Comparison of ENCODE assay signal across 28 cellular contexts in the genomic region with DNA sequence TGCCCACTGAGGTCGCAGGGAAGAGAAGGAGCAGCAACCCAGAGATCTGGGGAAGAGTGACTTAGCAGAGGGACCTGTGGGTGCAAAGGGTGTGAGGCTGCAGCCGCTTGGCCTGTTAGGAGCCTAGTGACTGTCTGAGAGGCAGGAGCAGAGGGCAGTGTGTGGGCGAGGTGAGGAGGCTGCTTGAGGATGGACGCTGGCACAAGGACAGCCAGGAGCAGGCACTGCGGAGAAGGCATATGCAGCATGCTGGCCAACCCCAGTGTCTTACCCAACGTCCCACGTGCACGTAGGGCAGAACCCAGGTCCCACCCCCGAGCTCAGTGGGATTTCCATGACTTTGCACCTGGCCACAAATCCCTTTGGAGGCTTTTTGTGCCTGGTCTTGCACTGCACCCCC. TPM values are rescaled to one million over a fixed set of nuclear protein-coding genes. Genes with fewer than 3 reads are reported as not detected.
"Had no signal": no experiment of that assay in that cellular context is flagged by ENCODE, and none has a peak within 500 bp of the region (broad histone marks: within the 10 kb centered on the region; RNA-seq: fewer than 3 reads in every experiment).

No MANE protein-coding gene starts in this region.

- H3K27me3 Mint-ChIP-seq: stimulated activated naive CD8-positive, alpha-beta T cell treated with anti-CD3 and anti-CD28 coated beads, Interleukin-15, amount 100 ng/mL, for 72 hours had no signal

- H3K4me3 Mint-ChIP-seq: nephron; stimulated activated naive B cell treated with anti-CD40 and anti-IgM and Interleukin-4, amounts not matched to agents 10 μg/mL and 1 μg/mL and 100 μg/mL, for 72 hours; stimulated activated naive CD8-positive, alpha-beta T cell treated with anti-CD3 and anti-CD28 coated beads, Interleukin-15, amount 100 ng/mL, for 72 hours had no signal

- ATAC-seq: esophagus mucosa; heart left ventricle; left colon; left ventricle myocardium superior; psoas muscle; sciatic nerve; stimulated activated naive B cell treated with anti-CD40 and anti-IgM and Interleukin-4, amounts not matched to agents 10 μg/mL and 1 μg/mL and 100 μg/mL, for 72 hours; stimulated activated naive CD8-positive, alpha-beta T cell treated with anti-CD3 and anti-CD28 coated beads, Interleukin-15, amount 100 ng/mL, for 72 hours had no signal

- H3K4me1 ChIP-seq: heart left ventricle, psoas muscle, testis, tibial nerve had no signal

- H3K36me3 ChIP-seq: heart left ventricle, neutrophil, spleen, tibial nerve had no signal

- DNase-seq: cortex of kidney; effector CD8-positive, alpha-beta T cell; heart left ventricle; hippocampal formation; left colon; left ventricle myocardium superior; mesenchymal stem cell; midbrain; psoas muscle; retina; spleen; stimulated activated CD4-positive, alpha-beta T cell treated with anti-CD3 and anti-CD28 coated beads, Interleukin-15, amount 100 ng/mL, for 24 hours; stimulated activated CD4-positive, alpha-beta T cell treated with anti-CD3 and anti-CD28 coated beads, Interleukin-1b, Interleukin-23, amount 100 ng/mL, for 48 hours; stimulated activated CD4-positive, alpha-beta T cell treated with anti-CD3 and anti-CD28 coated beads, Interleukin-4, amount 100 ng/mL, for 24 hours; stimulated activated naive B cell treated with anti-CD40 and anti-IgM and Interleukin-4, amounts not matched to agents 10 μg/mL and 1 μg/mL and 100 μg/mL, for 72 hours; stimulated activated naive CD8-positive, alpha-beta T cell treated with anti-CD3 and anti-CD28 coated beads, Interleukin-15, amount 100 ng/mL, for 72 hours; testis had no signal

- H3K4me3 ChIP-seq: dorsolateral prefrontal cortex, heart left ventricle, lung, psoas muscle, spleen, testis, tibial nerve had no signal

- H3K9me3 Mint-ChIP-seq: nephron; stimulated activated naive CD8-positive, alpha-beta T cell treated with anti-CD3 and anti-CD28 coated beads, Interleukin-15, amount 100 ng/mL, for 72 hours had no signal

- H3K27ac Mint-ChIP-seq: nephron; stimulated activated naive CD8-positive, alpha-beta T cell treated with anti-CD3 and anti-CD28 coated beads, Interleukin-15, amount 100 ng/mL, for 72 hours had no signal

- H3K9me3 ChIP-seq: heart left ventricle, neutrophil, psoas muscle, testis, tibial nerve had no signal

- H3K36me3 Mint-ChIP-seq: stimulated activated naive B cell treated with anti-CD40 and anti-IgM and Interleukin-4, amounts not matched to agents 10 μg/mL and 1 μg/mL and 100 μg/mL, for 72 hours had no signal

- H3K27ac ChIP-seq: dorsolateral prefrontal cortex, heart left ventricle, neutrophil, psoas muscle, spleen, testis, tibial nerve had no signal

- H3K27me3 ChIP-seq: dorsolateral prefrontal cortex, heart left ventricle, testis, tibial nerve had no signal

RNA-seq across cellular contexts. Expression of a gene that starts 54.1 kb away (rescaled TPM):
- total RNA-seq: esophagus mucosa, frontal cortex, glomerular endothelial cell, kidney epithelial cell, psoas muscle, skeletal muscle tissue had no signal
